10 cellular contexts compared by ENCODE assay signal in genomic region chr3:139319428-139320402, GRCh38. TPM values are rescaled to one million over a fixed set of nuclear protein-coding genes. Genes with fewer than 3 reads are reported as not detected.
DNase-seq lines count a peak whose midpoint lies in the region; ATAC-seq and TF ChIP-seq lines count a peak whose summit lies in the region.
"Had no signal": no experiment of that assay in that cellular context is flagged by ENCODE, and none has a peak within 500 bp of the region (broad histone marks: within the 10 kb centered on the region; RNA-seq: fewer than 3 reads in every experiment).

No MANE protein-coding gene starts in this region.

- peak; percentile 6 to 16 for DNase-seq in AML-193 (lab: John Stamatoyannopoulos, UW)
- DNase-seq in OCI-M1 (lab: John Stamatoyannopoulos, UW), result peak; percentile 52
- DNase-seq in fibroblast of the aortic adventitia (ENCODE audit: low read depth), result no peak
- DNase-seq in CD8-positive, alpha-beta T cell, result no peak
- no peak for DNase-seq in naive thymus-derived CD8-positive, alpha-beta T cell
- no peak for DNase-seq in activated CD8-positive, alpha-beta memory T cell treated with anti-CD3 and anti-CD28 coated beads, Interleukin-2, amount 10 ng/mL, durations not matched to agents 7 days and 5 days
- DNase-seq: activated T-cell treated with anti-CD3 and anti-CD28 coated beads, Interleukin-2, amount 50 U/mL, for 1 hour; stomach had no signal

- H3K36me3 ChIP-seq in CD8-positive, alpha-beta T cell (ENCODE audit: insufficient read depth, low read length), result no peaks in the 10 kb centered on the region
- H3K36me3 ChIP-seq: stomach had no signal

- POLR2A ChIA-PET in CD8-positive, alpha-beta T cell (lab: Charles Lee), result no interaction called here
- POLR2A ChIA-PET in naive thymus-derived CD8-positive, alpha-beta T cell (lab: Charles Lee), result no interaction called here

- no peaks in the 10 kb centered on the region for H3K36me3 Mint-ChIP-seq in CD8-positive, alpha-beta T cell
- no peaks in the 10 kb centered on the region for H3K36me3 Mint-ChIP-seq in naive thymus-derived CD8-positive, alpha-beta T cell
- H3K36me3 Mint-ChIP-seq in activated CD8-positive, alpha-beta memory T cell treated with anti-CD3 and anti-CD28 coated beads, Interleukin-2, amount 10 ng/mL, durations not matched to agents 7 days and 5 days, result no peaks in the 10 kb centered on the region

- no peak overlapping the region for H3K27ac Mint-ChIP-seq in CD8-positive, alpha-beta T cell
- peak overlapping the region in 1 of 10 donors; percentile 43 for H3K27ac Mint-ChIP-seq in naive thymus-derived CD8-positive, alpha-beta T cell
- no peak overlapping the region for H3K27ac Mint-ChIP-seq in activated CD8-positive, alpha-beta memory T cell treated with anti-CD3 and anti-CD28 coated beads, Interleukin-2, amount 10 ng/mL, durations not matched to agents 7 days and 5 days

- no peaks in the 10 kb centered on the region for H3K9me3 Mint-ChIP-seq in CD8-positive, alpha-beta T cell
- H3K9me3 Mint-ChIP-seq in naive thymus-derived CD8-positive, alpha-beta T cell, result no peaks in the 10 kb centered on the region
- no peaks in the 10 kb centered on the region for H3K9me3 Mint-ChIP-seq in activated CD8-positive, alpha-beta memory T cell treated with anti-CD3 and anti-CD28 coated beads, Interleukin-2, amount 10 ng/mL, durations not matched to agents 7 days and 5 days (ENCODE audit: low read depth)

- no peaks in the 10 kb centered on the region for H3K4me1 Mint-ChIP-seq in CD8-positive, alpha-beta T cell (ENCODE audit: low read depth)
- H3K4me1 Mint-ChIP-seq in naive thymus-derived CD8-positive, alpha-beta T cell, result no peaks in the 10 kb centered on the region
- H3K4me1 Mint-ChIP-seq in activated CD8-positive, alpha-beta memory T cell treated with anti-CD3 and anti-CD28 coated beads, Interleukin-2, amount 10 ng/mL, durations not matched to agents 7 days and 5 days, result no peaks in the 10 kb centered on the region

- H3K4me1 ChIP-seq in CD8-positive, alpha-beta T cell (ENCODE audit: insufficient read depth, low read length), result no peaks in the 10 kb centered on the region
- H3K4me1 ChIP-seq: stomach had no signal

- TF ChIP-seq CTCF in GM12872 (IDR thresholded peaks at IDR 0.05; ENCODE audit: insufficient read depth, low read depth, low read length) (peak; percentile 61), fibroblast of the aortic adventitia (IDR thresholded peaks at IDR 0.05; ENCODE audit: insufficient read depth, low read length) (peak; percentile 45)
- no peak for TF ChIP-seq CTCF in CD8-positive, alpha-beta T cell (IDR thresholded peaks at IDR 0.05)

- no peak overlapping the region for H3K27ac ChIP-seq in CD8-positive, alpha-beta T cell (ENCODE audit: low read depth, low read length)
- H3K27ac ChIP-seq: stomach had no signal

- no peak for ATAC-seq in GM21737 (IDR thresholded peaks at IDR 0.05; ENCODE audit: unreplicated experiment)
- no peak for ATAC-seq in CD8-positive, alpha-beta T cell
- no peak for ATAC-seq in naive thymus-derived CD8-positive, alpha-beta T cell
- ATAC-seq in activated CD8-positive, alpha-beta memory T cell treated with anti-CD3 and anti-CD28 coated beads, Interleukin-2, amount 10 ng/mL, durations not matched to agents 7 days and 5 days, result no peak

- H3K9me3 ChIP-seq in CD8-positive, alpha-beta T cell (ENCODE audit: low read length), result no peaks in the 10 kb centered on the region
- H3K9me3 ChIP-seq: stomach had no signal

- intact Hi-C loops in CD8-positive, alpha-beta T cell (cut with DNase I, micrococcal nuclease), result no loop called here

- H3K4me3 ChIP-seq in fibroblast of the aortic adventitia (ENCODE audit: low read depth, low read length), result no peak overlapping the region
- no peak overlapping the region for H3K4me3 ChIP-seq in CD8-positive, alpha-beta T cell (ENCODE audit: low read depth, low read length)
- H3K4me3 ChIP-seq: stomach had no signal

- H3K27me3 ChIP-seq in CD8-positive, alpha-beta T cell (ENCODE audit: insufficient read depth, low read length), result no peaks in the 10 kb centered on the region

- H3K4me3 Mint-ChIP-seq in CD8-positive, alpha-beta T cell, result no peak overlapping the region
- no peak overlapping the region for H3K4me3 Mint-ChIP-seq in naive thymus-derived CD8-positive, alpha-beta T cell
- H3K4me3 Mint-ChIP-seq in activated CD8-positive, alpha-beta memory T cell treated with anti-CD3 and anti-CD28 coated beads, Interleukin-2, amount 10 ng/mL, durations not matched to agents 7 days and 5 days, result no peak overlapping the region

- CTCF ChIA-PET in CD8-positive, alpha-beta T cell (lab: Charles Lee), result interaction anchor here (0.8 to 2.8 kb wide), 2 partner anchors 10 to 396 kb away, joined by 3 to 15 read pairs; no protein-coding TSS in a partner anchor
- CTCF ChIA-PET in activated CD8-positive, alpha-beta memory T cell treated with anti-CD3 and anti-CD28 coated beads, Interleukin-2, amount 10 ng/mL, durations not matched to agents 7 days and 5 days (lab: Charles Lee), result interaction anchor here (1.8 to 1.9 kb wide), 2 partner anchors 9 to 208 kb away, joined by 6 to 7 read pairs; no protein-coding TSS in a partner anchor

- H3K27me3 Mint-ChIP-seq in CD8-positive, alpha-beta T cell (ENCODE audit: low read depth), result peaks cover 17% of the 10 kb centered on the region
- peaks cover 4 to 24% (median 16%) of the 10 kb centered on the region in 5 donors for H3K27me3 Mint-ChIP-seq in naive thymus-derived CD8-positive, alpha-beta T cell
- H3K27me3 Mint-ChIP-seq in activated CD8-positive, alpha-beta memory T cell treated with anti-CD3 and anti-CD28 coated beads, Interleukin-2, amount 10 ng/mL, durations not matched to agents 7 days and 5 days, result peaks cover 13% of the 10 kb centered on the region

RNA-seq across cellular contexts. Expression of gene MRPS22, which starts 24.1 kb away (rescaled TPM):
- 75.8 and 92.1 TPM in 2 replicates for total RNA-seq in fibroblast of the aortic adventitia (ENCODE audit: low replicate concordance)
- 10 to 100 TPM; 55.4 to 57.6 TPM for total RNA-seq in CD8-positive, alpha-beta T cell
- 10 to 100 TPM; 37.2 to 41.2 TPM for total RNA-seq in naive thymus-derived CD8-positive, alpha-beta T cell
- polyA plus RNA-seq in naive thymus-derived CD8-positive, alpha-beta T cell, result 10 to 100 TPM; 33.6 to 43.8 (median 42.1) TPM
- total RNA-seq in activated CD8-positive, alpha-beta memory T cell treated with anti-CD3 and anti-CD28 coated beads, Interleukin-2, amount 10 ng/mL, durations not matched to agents 7 days and 5 days, result 10 to 100 TPM; 36.1 to 41.2 TPM

Comparison
In these comparisons a context has a peak if more than half of its experiments do, and no peak if none do; other contexts are left out.
1. DNase-seq: peak in AML-193 (2 of 2) and OCI-M1 (single experiment); none in fibroblast of the aortic adventitia (single experiment), CD8-positive, alpha-beta T cell (0 of 7), naive thymus-derived CD8-positive, alpha-beta T cell (0 of 10) and activated CD8-positive, alpha-beta memory T cell treated with anti-CD3 and anti-CD28 coated beads, Interleukin-2, amount 10 ng/mL, durations not matched to agents 7 days and 5 days (single experiment).